ENCODE assay signal across 14 cellular contexts in genomic region chr9:133953976-133954709, GRCh38. TPM values are rescaled to one million over a fixed set of nuclear protein-coding genes. Genes with fewer than 3 reads are reported as not detected.
A peak's percentile ranks its signal among the peaks of the same experiment; 100 is the strongest.
DNase-seq lines count a peak whose midpoint lies in the region; ATAC-seq and TF ChIP-seq lines count a peak whose summit lies in the region.
"Had no signal": no experiment of that assay in that cellular context is flagged by ENCODE, and none has a peak within 500 bp of the region (broad histone marks: within the 10 kb centered on the region; RNA-seq: fewer than 3 reads in every experiment).

No MANE protein-coding gene starts in this region.

- H3K27ac ChIP-seq in psoas muscle, result no peak overlapping the region
- no peak overlapping the region for H3K27ac ChIP-seq in GM23248

- peak overlapping the region; percentile 49 for H3K4me3 Mint-ChIP-seq in central memory CD8-positive, alpha-beta T cell

- no peak overlapping the region for H3K4me2 ChIP-seq in GM23248 (ENCODE audit: unreplicated experiment)

- H3K27me3 ChIP-seq in psoas muscle (ENCODE audit: insufficient read depth in 3 of 3, low read length in 2 of 3) (peaks cover 0 to 25% (median 10%) of the 10 kb centered on the region in 3 donors), GM23248 (replicated peaks; ENCODE audit: insufficient read depth) (no peaks in the 10 kb centered on the region)

- no peak overlapping the region for H3K27ac Mint-ChIP-seq in central memory CD8-positive, alpha-beta T cell (ENCODE audit: low read depth)

- H3K9me3 ChIP-seq in psoas muscle (no peaks in the 10 kb centered on the region), GM23248 (ENCODE audit: low read depth) (no peaks in the 10 kb centered on the region)

- H3K4me1 Mint-ChIP-seq in central memory CD8-positive, alpha-beta T cell, result peaks cover 15% of the 10 kb centered on the region

- DNase-seq in GM13977 (ENCODE audit: low spot score) (peak; percentile 79), psoas muscle (peak; percentile 14 to 35), GM23248 (no peak), HUDEP-2 (lab: John Stamatoyannopoulos, UW; ENCODE audit: unreplicated experiment in 76 of 76) (no peak), kidney glomerular epithelial cell (lab: John Stamatoyannopoulos, UW) (no peak)
- no peak for DNase-seq in central memory CD8-positive, alpha-beta T cell (ENCODE audit: low spot score in 2 of 2)
- DNase-seq: activated CD4-positive, alpha-beta T cell treated with anti-CD3 and anti-CD28 coated beads for 1 hour; activated naive CD4-positive, alpha-beta T cell treated with anti-CD3 and anti-CD28 coated beads, Interleukin-2, amount 10 ng/mL, durations not matched to agents 7 days and 5 days; DND-41; effector CD4-positive, alpha-beta T cell; head of caudate nucleus; NCI-H2107 had no signal

- no peaks in the 10 kb centered on the region for H3K9me3 Mint-ChIP-seq in central memory CD8-positive, alpha-beta T cell
- H3K9me3 Mint-ChIP-seq: activated naive CD4-positive, alpha-beta T cell treated with anti-CD3 and anti-CD28 coated beads, Interleukin-2, amount 10 ng/mL, durations not matched to agents 7 days and 5 days had no signal

- H3K4me3 ChIP-seq in psoas muscle, result no peak overlapping the region
- no peak overlapping the region for H3K4me3 ChIP-seq in GM23248
- H3K4me3 ChIP-seq: K562 had no signal

- ATAC-seq in GM21737 (IDR thresholded peaks at IDR 0.05; ENCODE audit: unreplicated experiment), result peak; percentile 32
- ATAC-seq in central memory CD8-positive, alpha-beta T cell (replicated peaks; ENCODE audit: extremely low read depth, poor library complexity, severe bottlenecking), result no peak
- no peak for ATAC-seq in psoas muscle
- ATAC-seq: K562 had no signal

- H3K36me3 ChIP-seq in psoas muscle (ENCODE audit: insufficient read depth in 1 of 2, low read depth in 1 of 2), result no peaks in the 10 kb centered on the region
- no peaks in the 10 kb centered on the region for H3K36me3 ChIP-seq in GM23248 (ENCODE audit: low read depth)

- intact Hi-C loops in psoas muscle (cut with DNase I), result no loop called here

- H3K4me1 ChIP-seq in psoas muscle (peaks cover 9% of the 10 kb centered on the region), GM23248 (ENCODE audit: insufficient read depth) (peaks cover 14% of the 10 kb centered on the region)

- no peak overlapping the region for H3K9ac ChIP-seq in GM23248

- H4K20me1 ChIP-seq in GM23248 (ENCODE audit: insufficient read depth), result no peaks in the 10 kb centered on the region

- WGBS in psoas muscle, 3 donors, result 66 to 80% (median 68%) methylated on average over 29 of the region's 29 CpGs
- WGBS in GM23248 (ENCODE audit: low coverage in 1 of 2, low lambda C conversion rate in 2 of 2, missing lambda C conversion rate in 2 of 2), 2 experiments, result 90 to 93% methylated on average over 29 of the region's 29 CpGs

- H3K27me3 Mint-ChIP-seq in central memory CD8-positive, alpha-beta T cell, result peaks cover 10% of the 10 kb centered on the region

- no peaks in the 10 kb centered on the region for H3K9me2 ChIP-seq in GM23248 (ENCODE audit: insufficient read depth)

- no peaks in the 10 kb centered on the region for H3F3A ChIP-seq in GM23248 (ENCODE audit: insufficient read depth)

- TF ChIP-seq CTCF in GM13977 (IDR thresholded peaks at IDR 0.05; ENCODE audit: extremely low read depth, insufficient read depth, missing control alignments), result no peak
- no peak for TF ChIP-seq CTCF in psoas muscle (IDR thresholded peaks at IDR 0.05)

- no peak overlapping the region for H2AFZ ChIP-seq in GM23248

- peaks cover 58% of the 10 kb centered on the region for H3K79me2 ChIP-seq in GM23248 (ENCODE audit: insufficient read depth)

- H3K36me3 Mint-ChIP-seq in central memory CD8-positive, alpha-beta T cell (ENCODE audit: insufficient read depth), result no peaks in the 10 kb centered on the region
- H3K36me3 Mint-ChIP-seq: activated naive CD4-positive, alpha-beta T cell treated with anti-CD3 and anti-CD28 coated beads, Interleukin-2, amount 10 ng/mL, durations not matched to agents 7 days and 5 days had no signal

- in situ Hi-C loops in GM13977 (cut with MboI; ENCODE audit: low pct_unique_long_range_greater_than_20kb, low sequenced_read_pairs, unreplicated experiment), result no loop called here
- in situ Hi-C loops in GM23248 (cut with MboI), result no loop called here

RNA-seq across cellular contexts. Expression of gene VAV2, which starts 38.0 kb away (rescaled TPM):
- 1 to 10 TPM; 1.3 to 2.9 (median 1.8) TPM for total RNA-seq in psoas muscle
- polyA plus RNA-seq in psoas muscle (1 to 10 TPM in 1 of 3 donors, under 1 TPM in 2; 0.70 to 1.8 (median 0.73) TPM), GM23248 (2016; fragmentation: Nextera tagmentation; extraction: Ambion mirVana) (6.7 and 7.3 TPM in 2 replicates)
- total RNA-seq in GM23248 (2014; rRNA removed; shearing (Covaris generic)), result 8.3 and 9.0 TPM in 2 replicates

Comparison
In these comparisons a context has a peak if more than half of its experiments do, and no peak if none do; other contexts are left out.
1. DNase-seq: peak in GM13977 (single experiment) and psoas muscle (2 of 2); none in central memory CD8-positive, alpha-beta T cell (0 of 2), GM23248 (single experiment), HUDEP-2 (0 of 76) and kidney glomerular epithelial cell (single experiment).